22 cellular contexts compared by ENCODE assay signal in genomic region chr1:206695751-206696150, GRCh38.
"Had no signal": no experiment of that assay in that cellular context is flagged by ENCODE, and none has a peak within 500 bp of the region (broad histone marks: within the 10 kb centered on the region; RNA-seq: fewer than 3 reads in every experiment).

No MANE protein-coding gene starts in this region.

- H3K27me3 Mint-ChIP-seq: activated B cell treated with CpG ODN at 0.5 μM for 24 hours; activated CD4-positive, alpha-beta T cell treated with anti-CD3 and anti-CD28 coated beads, Interleukin-2, amount 10 ng/mL, durations not matched to agents 24 days and 14 days; activated naive CD4-positive, alpha-beta T cell treated with anti-CD3 and anti-CD28 coated beads, Interleukin-2, amount 50 U/mL, for 24 hours; naive thymus-derived CD8-positive, alpha-beta T cell; stimulated activated naive CD8-positive, alpha-beta T cell treated with anti-CD3 and anti-CD28 coated beads, Interleukin-15, Interleukin-2, amounts not matched to agents 100 ng/mL and 50 ng/mL, for 24 hours; T-cell had no signal

- H3K9me3 ChIP-seq: tibial nerve, vagina had no signal

- DNase-seq: activated B cell treated with CpG ODN at 0.5 μM for 24 hours; activated CD4-positive, alpha-beta T cell treated with anti-CD3 and anti-CD28 coated beads, Interleukin-2, amount 10 ng/mL, durations not matched to agents 24 days and 14 days; activated CD8-positive, alpha-beta T cell treated with anti-CD3 and anti-CD28 coated beads, Interleukin-2, amount 10 ng/mL, durations not matched to agents 7 days and 5 days; activated gamma-delta T cell; activated T-cell treated with anti-CD3 and anti-CD28 coated beads, Interleukin-2, amount 50 U/mL, for 72 hours; dorsolateral prefrontal cortex; endodermal cell; foreskin fibroblast; glutamatergic neuron; mesendoderm; naive thymus-derived CD8-positive, alpha-beta T cell; nucleus accumbens; T-cell; T-helper 9 cell had no signal

- H3K27ac ChIP-seq: dorsolateral prefrontal cortex, epithelial cell of prostate, tibial nerve, vagina had no signal

- H3K4me3 ChIP-seq: dorsolateral prefrontal cortex, tibial nerve, vagina had no signal

- ATAC-seq: activated CD8-positive, alpha-beta T cell treated with anti-CD3 and anti-CD28 coated beads, Interleukin-2, amount 10 ng/mL, durations not matched to agents 7 days and 5 days; activated T-cell treated with anti-CD3 and anti-CD28 coated beads, Interleukin-2, amount 50 U/mL, for 72 hours; naive thymus-derived CD8-positive, alpha-beta T cell; SK-N-SH treated with all-trans-retinoic acid at 6 μM for 48 hours; T-cell had no signal

- H3K4me3 Mint-ChIP-seq: activated B cell treated with CpG ODN at 0.5 μM for 24 hours; activated CD4-positive, alpha-beta T cell treated with anti-CD3 and anti-CD28 coated beads, Interleukin-2, amount 10 ng/mL, durations not matched to agents 24 days and 14 days; activated CD8-positive, alpha-beta T cell treated with anti-CD3 and anti-CD28 coated beads, Interleukin-2, amount 10 ng/mL, durations not matched to agents 7 days and 5 days; activated naive CD4-positive, alpha-beta T cell treated with anti-CD3 and anti-CD28 coated beads, Interleukin-2, amount 50 U/mL, for 24 hours; activated T-cell treated with anti-CD3 and anti-CD28 coated beads, Interleukin-2, amount 50 U/mL, for 72 hours; endodermal cell; naive thymus-derived CD8-positive, alpha-beta T cell; stimulated activated naive CD8-positive, alpha-beta T cell treated with anti-CD3 and anti-CD28 coated beads, Interleukin-15, Interleukin-2, amounts not matched to agents 100 ng/mL and 50 ng/mL, for 24 hours; T-cell had no signal

- H3K27me3 ChIP-seq: dorsolateral prefrontal cortex, tibial nerve, vagina had no signal

- FAIRE-seq: colon, keratinocyte had no signal

- H3K9me3 Mint-ChIP-seq: activated B cell treated with CpG ODN at 0.5 μM for 24 hours; activated CD4-positive, alpha-beta T cell treated with anti-CD3 and anti-CD28 coated beads, Interleukin-2, amount 10 ng/mL, durations not matched to agents 24 days and 14 days; activated naive CD4-positive, alpha-beta T cell treated with anti-CD3 and anti-CD28 coated beads, Interleukin-2, amount 50 U/mL, for 24 hours; activated T-cell treated with anti-CD3 and anti-CD28 coated beads, Interleukin-2, amount 50 U/mL, for 72 hours; endodermal cell; naive thymus-derived CD8-positive, alpha-beta T cell; stimulated activated naive CD8-positive, alpha-beta T cell treated with anti-CD3 and anti-CD28 coated beads, Interleukin-15, Interleukin-2, amounts not matched to agents 100 ng/mL and 50 ng/mL, for 24 hours; T-cell had no signal

- H3K27ac Mint-ChIP-seq: activated B cell treated with CpG ODN at 0.5 μM for 24 hours; activated CD4-positive, alpha-beta T cell treated with anti-CD3 and anti-CD28 coated beads, Interleukin-2, amount 10 ng/mL, durations not matched to agents 24 days and 14 days; activated CD8-positive, alpha-beta T cell treated with anti-CD3 and anti-CD28 coated beads, Interleukin-2, amount 10 ng/mL, durations not matched to agents 7 days and 5 days; activated naive CD4-positive, alpha-beta T cell treated with anti-CD3 and anti-CD28 coated beads, Interleukin-2, amount 50 U/mL, for 24 hours; T-cell had no signal

- H3K36me3 ChIP-seq: tibial nerve, vagina had no signal
